In genomic region chr10:34711500-34711899, GRCh38 we compare ENCODE assay signal across 22 cellular contexts.
DNase-seq lines count a peak whose midpoint lies in the region; ATAC-seq and TF ChIP-seq lines count a peak whose summit lies in the region.
"Had no signal": no experiment of that assay in that cellular context is flagged by ENCODE, and none has a peak within 500 bp of the region (broad histone marks: within the 10 kb centered on the region; RNA-seq: fewer than 3 reads in every experiment).

No MANE protein-coding gene starts in this region.

- peaks cover 9% of the 10 kb centered on the region for H3K79me1 ChIP-seq in mesenchymal stem cell (replicated peaks; ENCODE audit: low read length, poor library complexity, severe bottlenecking)

- no peaks in the 10 kb centered on the region for H3K27me3 ChIP-seq in gastroesophageal sphincter
- H3K27me3 ChIP-seq in mesenchymal stem cell (ENCODE audit: control insufficient read depth in 1 of 2, insufficient read depth in 1 of 2, low read length in 2 of 2) = no peaks in the 10 kb centered on the region
- H3K27me3 ChIP-seq: ascending aorta, BE2C, colonic mucosa had no signal

- no peak overlapping the region for H3K9ac ChIP-seq in mesenchymal stem cell (ENCODE audit: low read length)

- ATAC-seq in gastroesophageal sphincter (peak; percentile 75), HG03460 (IDR thresholded peaks at IDR 0.05; ENCODE audit: unreplicated experiment) (no peak), HG03108 (IDR thresholded peaks at IDR 0.05; ENCODE audit: unreplicated experiment) (no peak)

- H3K36me3 ChIP-seq in gastroesophageal sphincter (no peaks in the 10 kb centered on the region), mesenchymal stem cell (ENCODE audit: control insufficient read depth in 1 of 2, insufficient read depth in 2 of 2, low read depth in 1 of 2, low read length in 2 of 2) (no peaks in the 10 kb centered on the region)
- H3K36me3 ChIP-seq: ascending aorta, BE2C, colonic mucosa, neutrophil had no signal

- H4K8ac ChIP-seq in mesenchymal stem cell (ENCODE audit: low read length) = peak overlapping the region; percentile 75

- no peak overlapping the region for H2BK15ac ChIP-seq in mesenchymal stem cell (ENCODE audit: low read depth, poor library complexity, severe bottlenecking)

- WGBS in gastroesophageal sphincter (ENCODE audit: low coverage in 1 of 2), 2 donors = 7 to 67% methylated on average over 2 to 3 of the region's 3 CpGs
- 29% methylated on average over 2 of the region's 3 CpGs for WGBS in mesenchymal stem cell

- TF ChIP-seq EP300 in gastroesophageal sphincter (IDR thresholded peaks at IDR 0.05) = no peak

- H2AFZ ChIP-seq in mesenchymal stem cell (ENCODE audit: low read depth, low read length) = no peak overlapping the region

- no peak overlapping the region for H3K14ac ChIP-seq in mesenchymal stem cell (ENCODE audit: low read length in 2 of 2)

- peaks cover 6 to 79% (median 21%) of the 10 kb centered on the region in 3 donors for H3K4me1 ChIP-seq in gastroesophageal sphincter
- peaks cover 18% of the 10 kb centered on the region for H3K4me1 ChIP-seq in mesenchymal stem cell (ENCODE audit: control insufficient read depth, insufficient read depth, low read depth, low read length)
- H3K4me1 ChIP-seq: BE2C had no signal

- in situ Hi-C loops in GM13976 (cut with MboI; ENCODE audit: low sequenced_read_pairs, unreplicated experiment) = no loop called here

- H2BK5ac ChIP-seq in mesenchymal stem cell (ENCODE audit: low read depth, low read length, poor library complexity, severe bottlenecking) = no peak overlapping the region

- no peak overlapping the region for H3K4me3 ChIP-seq in gastroesophageal sphincter
- no peak overlapping the region for H3K4me3 ChIP-seq in mesenchymal stem cell (ENCODE audit: insufficient read depth in 1 of 2, low read depth in 1 of 2, low read length in 2 of 2)
- H3K4me3 ChIP-seq: ascending aorta, colonic mucosa had no signal

- peak overlapping the region; percentile 67 to 93 for H3K18ac ChIP-seq in mesenchymal stem cell (ENCODE audit: low read depth in 1 of 2, low read length in 2 of 2)

- TF ChIP-seq POLR2A in gastroesophageal sphincter (IDR thresholded peaks at IDR 0.05) = no peak

- H2AK5ac ChIP-seq in mesenchymal stem cell (ENCODE audit: low read length, severe bottlenecking) = no peak overlapping the region

- H2BK12ac ChIP-seq in mesenchymal stem cell (ENCODE audit: low read length in 2 of 2) = peak overlapping the region; percentile 79 to 95

- H3K27ac ChIP-seq in gastroesophageal sphincter (peak overlapping the region in 3 of 4 donors; percentile 31 to 57 (median 50)), mesenchymal stem cell (ENCODE audit: low read length, poor library complexity, severe bottlenecking) (no peak overlapping the region)
- H3K27ac ChIP-seq: 22Rv1, colonic mucosa, neutrophil had no signal

- H3K4ac ChIP-seq in mesenchymal stem cell (ENCODE audit: low read depth in 1 of 2, low read length in 2 of 2) = peak overlapping the region in 1 of 2 experiments; percentile 52

- no peaks in the 10 kb centered on the region for H3K9me3 ChIP-seq in gastroesophageal sphincter
- H3K9me3 ChIP-seq in mesenchymal stem cell (ENCODE audit: control insufficient read depth, low read length) = no peaks in the 10 kb centered on the region
- H3K9me3 ChIP-seq: ascending aorta, BE2C, colonic mucosa, neutrophil had no signal

- H3K23ac ChIP-seq in mesenchymal stem cell (ENCODE audit: low read length in 2 of 2) = no peak overlapping the region

- no peak overlapping the region for H3K4me2 ChIP-seq in mesenchymal stem cell (ENCODE audit: low read length, poor library complexity, severe bottlenecking)

- TF ChIP-seq CTCF in gastroesophageal sphincter (IDR thresholded peaks at IDR 0.05) = no peak
- TF ChIP-seq CTCF in GM13976 (IDR thresholded peaks at IDR 0.05; ENCODE audit: borderline replicate concordance, control extremely low read depth, extremely low read depth, insufficient read depth, missing control alignments) = no peak

- peak overlapping the region; percentile 36 for H4K91ac ChIP-seq in mesenchymal stem cell (ENCODE audit: low read length)

- DNase-seq in DMS53 (lab: John Stamatoyannopoulos, UW) (peak; percentile 22), DMS53 treated with DMSO at 0.1 percent for 48 hours (lab: John Stamatoyannopoulos, UW; ENCODE audit: unreplicated experiment) (no peak), mesenchymal stem cell (peak; percentile 70), dermis blood vessel endothelial cell (no peak), GM13976 (ENCODE audit: low spot score) (no peak)
- DNase-seq: activated CD4-positive, alpha-beta T cell treated with anti-CD3 and anti-CD28 coated beads, Interleukin-2, amount 10 ng/mL, durations not matched to agents 7 days and 5 days; activated CD8-positive, alpha-beta memory T cell treated with anti-CD3 and anti-CD28 coated beads, Interleukin-2, amount 50 U/mL, for 48 hours; BE2C; colonic mucosa; hippocampal formation; KBM-7; kidney; NCI-H1048; NCI-H2081; NCI-H446 treated with DMSO at 0.1 percent for 48 hours; RPMI8226 had no signal

- H2BK120ac ChIP-seq in mesenchymal stem cell (ENCODE audit: low read depth, low read length) = no peak overlapping the region

Comparison
In these comparisons a context has a peak if more than half of its experiments do, and no peak if none do; other contexts are left out.
1. DNase-seq: peak in DMS53 (single experiment) and mesenchymal stem cell (single experiment); none in DMS53 treated with DMSO at 0.1 percent for 48 hours (single experiment), dermis blood vessel endothelial cell (single experiment) and GM13976 (single experiment).